9 cellular contexts compared by ENCODE assay signal in genomic region chr10:72796538-72796937, GRCh38.
"Had no signal": no experiment of that assay in that cellular context is flagged by ENCODE, and none has a peak within 500 bp of the region (broad histone marks: within the 10 kb centered on the region; RNA-seq: fewer than 3 reads in every experiment).

No MANE protein-coding gene starts in this region.

- ATAC-seq: HCT116 had no signal

- H3K4me3 Mint-ChIP-seq: HFFc6 had no signal

- H3K36me3 ChIP-seq: HAP-1 had no signal

- H3K27ac ChIP-seq: GM23248, HL-60, KMS-11 had no signal

- H3K9me3 ChIP-seq: HAP-1 had no signal

- DNase-seq: GOT3, H7, HFFc6, KBM-7 had no signal

- H3K9me3 Mint-ChIP-seq: HFFc6 had no signal

- H3K4me3 ChIP-seq: GM23248, HAP-1 had no signal
